8 cellular contexts compared by ENCODE assay signal in the genomic region with DNA sequence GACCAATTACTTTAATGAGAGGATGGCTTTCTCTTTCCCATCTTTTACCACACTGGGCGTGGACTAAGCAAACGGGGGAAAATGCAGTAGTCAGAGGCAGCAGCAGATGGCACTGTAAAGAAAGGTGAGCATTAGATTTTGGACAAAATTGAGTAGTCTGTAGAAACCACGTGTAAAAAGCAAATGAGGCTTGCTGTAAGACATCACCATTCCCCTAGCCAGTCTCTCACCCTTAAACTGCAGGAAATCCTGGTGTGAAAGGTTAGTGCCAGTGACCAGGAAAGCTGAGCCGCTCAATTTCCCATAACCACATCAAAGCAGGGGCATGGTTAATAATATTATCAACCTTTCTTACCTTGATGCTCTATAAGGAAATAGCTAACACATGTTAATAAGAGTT. TPM values are rescaled to one million over a fixed set of nuclear protein-coding genes. Genes with fewer than 3 reads are reported as not detected.
A peak's percentile ranks its signal among the peaks of the same experiment; 100 is the strongest.
DNase-seq lines count a peak whose midpoint lies in the region; ATAC-seq and TF ChIP-seq lines count a peak whose summit lies in the region.

No MANE protein-coding gene starts in this region.

- CTCF ChIA-PET in RWPE1 (lab: Yijun Ruan, JAX), result interaction anchor here (0.6 to 0.8 kb wide), 3 partner anchors 50 to 806 kb away, joined by 3 to 5 read pairs (median 4); no protein-coding TSS in a partner anchor

- POLR2A ChIA-PET in RWPE1 (lab: Yijun Ruan, JAX; ENCODE audit: low non-redundant PET), result no interaction called here

- DNase-seq in activated T-cell treated with anti-CD3 and anti-CD28 coated beads for 24 hours (ENCODE audit: low read depth) (peak; percentile 8), RWPE1 (ENCODE audit: low spot score) (peak; percentile 48), fibroblast of the conjunctiva (ENCODE audit: low read depth) (peak; percentile 10), spleen (no peak)
- no peak for DNase-seq in activated T-cell treated with anti-CD3 and anti-CD28 coated beads, Interleukin-2, amount 50 U/mL, for 1 hour

- no peak for ATAC-seq in GM19351 (IDR thresholded peaks at IDR 0.05; ENCODE audit: unreplicated experiment)
- ATAC-seq in HG02642 (IDR thresholded peaks at IDR 0.05; ENCODE audit: poor library complexity, unreplicated experiment), result no peak
- ATAC-seq in GM18498 (IDR thresholded peaks at IDR 0.05; ENCODE audit: unreplicated experiment), result no peak

- no peaks in the 10 kb centered on the region for H3K9me3 ChIP-seq in spleen

- TF ChIP-seq POLR2A in spleen (IDR thresholded peaks at IDR 0.05), result no peak

- TF ChIP-seq CTCF in RWPE1 (conservative IDR thresholded peaks at IDR 0.05; ENCODE audit: low read depth) (peak; percentile 47), spleen (IDR thresholded peaks at IDR 0.05 in 8 of 11, conservative IDR thresholded peaks at IDR 0.05 in 3 of 11) (peak in 6 of 11 experiments; percentile 19 to 37 (median 20))

- H3K27me3 ChIP-seq in spleen (replicated peaks in 1 of 7), result peaks cover 0 to 33% (median 0%) of the 10 kb centered on the region in 7 donors

- H3K4me1 ChIP-seq in spleen, result no peaks in the 10 kb centered on the region

- no peaks in the 10 kb centered on the region for H3K36me3 ChIP-seq in spleen

- intact Hi-C loops in spleen (cut with DNase I; ENCODE audit: low total_unique reads), result no loop called here

- H3K27ac ChIP-seq in RWPE1 (no peak overlapping the region), spleen (no peak overlapping the region)

- WGBS in spleen, 5 donors, result 11 to 22% (median 16%) methylated on average over 4 of the region's 4 CpGs

- H3K4me3 ChIP-seq in spleen, result no peak overlapping the region

RNA-seq across cellular contexts. Expression of a gene that starts 31.8 kb away (rescaled TPM):
- total RNA-seq in spleen, result not detected
- not detected for polyA plus RNA-seq in spleen

Comparison
In these comparisons a context has a peak if more than half of its experiments do, and no peak if none do; other contexts are left out.
1. DNase-seq: peak in activated T-cell treated with anti-CD3 and anti-CD28 coated beads for 24 hours (single experiment), RWPE1 (single experiment) and fibroblast of the conjunctiva (single experiment); none in activated T-cell treated with anti-CD3 and anti-CD28 coated beads, Interleukin-2, amount 50 U/mL, for 1 hour (single experiment) and spleen (single experiment).